Comparison of ENCODE assay signal across 8 cellular contexts in genomic region chr20:34825530-34826362, GRCh38. TPM values are rescaled to one million over a fixed set of nuclear protein-coding genes. Genes with fewer than 3 reads are reported as not detected.
DNase-seq lines count a peak whose midpoint lies in the region; ATAC-seq, FAIRE-seq and TF ChIP-seq lines count a peak whose summit lies in the region.

NCOA6 (minus strand) TSS chr20:34825651; CDS start chr20:34782355, 43,296 bp downstream.

- H3K79me2 ChIP-seq in DND-41 (ENCODE audit: insufficient read depth, low read length) = peaks cover 51% of the 10 kb centered on the region
- H3K79me2 ChIP-seq in MM.1S (ENCODE audit: low read length) = peaks cover 43% of the 10 kb centered on the region

- DNase-seq in DND-41 = peak; percentile 88
- peak; percentile 85 for DNase-seq in H54 (ENCODE audit: insufficient read length, low spot score)
- peak; percentile 79 for DNase-seq in MM.1S
- DNase-seq in SK-MEL-5 (ENCODE audit: low read depth, low spot score) = peak; percentile 83
- peak; percentile 66 to 85 (median 77) for DNase-seq in activated naive CD4-positive, alpha-beta T cell (lab: John Stamatoyannopoulos, UW)
- peak; percentile 52 for DNase-seq in foreskin melanocyte
- peak; percentile 59 for DNase-seq in neuronal stem cell (ENCODE audit: low spot score)

- H3K27ac ChIP-seq in DND-41 (ENCODE audit: low read length) = peak within 1 kb of the TSS; percentile 83
- H3K27ac ChIP-seq in MM.1S (ENCODE audit: low read length) = peak within 1 kb of the TSS; percentile 64; the same call in 1 of the 2 replicates
- peak within 1 kb of the TSS; percentile 73 for H3K27ac ChIP-seq in neuronal stem cell (replicated peaks; ENCODE audit: low read length)
- peak within 1 kb of the TSS; percentile 88 for H3K27ac ChIP-seq in subcutaneous abdominal adipose tissue (ENCODE audit: low read depth, low read length)

- H3K23ac ChIP-seq in neuronal stem cell (ENCODE audit: low read depth, low read length, poor library complexity) = peak within 1 kb of the TSS; percentile 56

- TF ChIP-seq CTCF in DND-41 (IDR thresholded peaks at IDR 0.05; ENCODE audit: borderline replicate concordance, extremely low read depth, low read length, poor library complexity, severe bottlenecking) = no peak
- TF ChIP-seq CTCF in MM.1S (IDR thresholded peaks at IDR 0.05; ENCODE audit: low read length) = no peak

- peaks cover 31% of the 10 kb centered on the region for H4K20me1 ChIP-seq in DND-41 (ENCODE audit: insufficient read depth, low read length)
- peaks cover 12% of the 10 kb centered on the region for H4K20me1 ChIP-seq in MM.1S (ENCODE audit: insufficient read depth, low read length)

- H3K4me1 ChIP-seq in DND-41 (ENCODE audit: insufficient read depth, low read length) (peaks cover 38% of the 10 kb centered on the region), MM.1S (ENCODE audit: low read length) (no peaks in the 10 kb centered on the region), neuronal stem cell (ENCODE audit: control insufficient read depth in 2 of 2, insufficient read depth in 1 of 2, low read depth in 1 of 2, low read length in 2 of 2) (peaks cover 2 to 5% of the 10 kb centered on the region in 2 donors), subcutaneous abdominal adipose tissue (ENCODE audit: control insufficient read depth in 5 of 5, insufficient read depth in 5 of 5, low read length in 5 of 5) (peaks cover 0 to 36% (median 29%) of the 10 kb centered on the region in 5 donors)

- peak within 1 kb of the TSS; percentile 97 for H2AFZ ChIP-seq in DND-41 (ENCODE audit: low read depth, low read length)
- H2AFZ ChIP-seq in MM.1S (ENCODE audit: low read length) = peak within 1 kb of the TSS; percentile 93
- peak within 1 kb of the TSS; percentile 83 for H2AFZ ChIP-seq in neuronal stem cell (ENCODE audit: low read length)

- in situ Hi-C loops in SK-MEL-5 (cut with HindIII; ENCODE audit: low pct_unique_long_range_greater_than_20kb, low sequenced_read_pairs) = no loop called here

- H3K9ac ChIP-seq in DND-41 (ENCODE audit: low read depth, low read length) = peak within 1 kb of the TSS; percentile 88
- peak within 1 kb of the TSS; percentile 85 for H3K9ac ChIP-seq in MM.1S (ENCODE audit: low read length)
- H3K9ac ChIP-seq in neuronal stem cell (ENCODE audit: low read depth, low read length, poor library complexity) = peak within 1 kb of the TSS; percentile 93
- peak within 1 kb of the TSS; percentile 69 to 99 (median 97) for H3K9ac ChIP-seq in subcutaneous abdominal adipose tissue (ENCODE audit: low read length in 5 of 5)

- peak within 1 kb of the TSS; percentile 39 for H2BK15ac ChIP-seq in neuronal stem cell (ENCODE audit: low read length)

- peaks cover 6% of the 10 kb centered on the region; the same call in 1 of the 2 replicates for H3F3A ChIP-seq in MM.1S (ENCODE audit: insufficient read depth, low read length)

- H4K8ac ChIP-seq in neuronal stem cell (ENCODE audit: low read depth, low read length) = no peak within 1 kb of the TSS

- peak within 1 kb of the TSS; percentile 83 for H2BK5ac ChIP-seq in neuronal stem cell (ENCODE audit: low read length)

- ATAC-seq in DND-41 (ENCODE audit: insufficient read depth, low read depth) = peak; percentile 66

- H3K27me3 ChIP-seq in DND-41 (ENCODE audit: insufficient read depth, low read length, poor library complexity) (no peaks in the 10 kb centered on the region), MM.1S (replicated peaks; ENCODE audit: insufficient read depth, low read length) (no peaks in the 10 kb centered on the region), neuronal stem cell (ENCODE audit: control insufficient read depth in 3 of 3, insufficient read depth in 3 of 3, low read depth in 1 of 3, low read length in 3 of 3) (no peaks in the 10 kb centered on the region), subcutaneous abdominal adipose tissue (ENCODE audit: control insufficient read depth in 5 of 5, insufficient read depth in 4 of 5, low read length in 5 of 5) (no peaks in the 10 kb centered on the region)

- FAIRE-seq in H54 (lab: Jason Lieb, UNC) = no peak

- H3K18ac ChIP-seq in neuronal stem cell (ENCODE audit: low read length) = peak within 1 kb of the TSS; percentile 33

- H2BK120ac ChIP-seq in neuronal stem cell (ENCODE audit: low read depth, low read length) = no peak within 1 kb of the TSS

- no peaks in the 10 kb centered on the region for H3K9me2 ChIP-seq in MM.1S (replicated peaks; ENCODE audit: insufficient read depth, low read length)

- peak; percentile 33; the same call in 1 of the 2 replicates for TF ChIP-seq POLR2A in H54 (IDR thresholded peaks at IDR 0.05; ENCODE audit: low read depth, low read length)

- H3K4me2 ChIP-seq in DND-41 (ENCODE audit: insufficient read depth, low read length) (peak within 1 kb of the TSS; percentile 89), MM.1S (ENCODE audit: low read depth, low read length) (peak within 1 kb of the TSS; percentile 84), neuronal stem cell (ENCODE audit: insufficient read depth, low read length, poor library complexity, severe bottlenecking) (peak within 1 kb of the TSS; percentile 67)

- H3K4ac ChIP-seq in neuronal stem cell (ENCODE audit: low read length) = no peak within 1 kb of the TSS

- H3K79me1 ChIP-seq in neuronal stem cell (ENCODE audit: low read depth, low read length) = no peaks in the 10 kb centered on the region

- WGBS in neuronal stem cell (ENCODE audit: extremely low coverage in 2 of 2, insufficient read length in 2 of 2, insufficient replicate concordance in 1 of 2), 2 donors = no CpG with 5 or more reads among the region's 52 CpGs

- H3K4me3 ChIP-seq in DND-41 (ENCODE audit: low read depth in 1 of 2, low read length in 2 of 2) = peak within 1 kb of the TSS; percentile 70 to 85
- peak within 1 kb of the TSS; percentile 97 for H3K4me3 ChIP-seq in MM.1S (ENCODE audit: low read length)
- peak within 1 kb of the TSS; percentile 85 to 97 for H3K4me3 ChIP-seq in neuronal stem cell (ENCODE audit: low read length in 2 of 2)
- peak within 1 kb of the TSS; percentile 98 to 100 (median 99) for H3K4me3 ChIP-seq in subcutaneous abdominal adipose tissue (ENCODE audit: low read depth in 1 of 5, low read length in 5 of 5)

- H2AK5ac ChIP-seq in neuronal stem cell (ENCODE audit: low read depth, low read length) = peak within 1 kb of the TSS; percentile 47

- no peak within 1 kb of the TSS for H4K91ac ChIP-seq in neuronal stem cell (ENCODE audit: low read depth, low read length, poor library complexity)

- no peak within 1 kb of the TSS for H2BK12ac ChIP-seq in neuronal stem cell (ENCODE audit: low read length)

- no peak within 1 kb of the TSS for H3K14ac ChIP-seq in neuronal stem cell (ENCODE audit: low read length)

- peaks cover 3% of the 10 kb centered on the region for H3K36me3 ChIP-seq in DND-41 (ENCODE audit: insufficient read depth, low read length)
- H3K36me3 ChIP-seq in MM.1S (replicated peaks; ENCODE audit: insufficient read depth, low read length) = no peaks in the 10 kb centered on the region
- H3K36me3 ChIP-seq in neuronal stem cell (replicated peaks in 1 of 2; ENCODE audit: control insufficient read depth in 2 of 2, insufficient read depth in 2 of 2, low read length in 2 of 2) = peaks cover 1 to 26% of the 10 kb centered on the region in 2 donors
- no peaks in the 10 kb centered on the region for H3K36me3 ChIP-seq in subcutaneous abdominal adipose tissue (ENCODE audit: control insufficient read depth in 5 of 5, insufficient read depth in 5 of 5, low read length in 5 of 5)

- no peaks in the 10 kb centered on the region for H3K9me3 ChIP-seq in DND-41 (ENCODE audit: insufficient read depth, low read length, severe bottlenecking)
- H3K9me3 ChIP-seq in MM.1S (replicated peaks; ENCODE audit: insufficient read depth, low read length) = no peaks in the 10 kb centered on the region
- peaks cover 0 to 5% of the 10 kb centered on the region in 2 donors for H3K9me3 ChIP-seq in neuronal stem cell (replicated peaks in 1 of 2; ENCODE audit: control insufficient read depth in 2 of 2, insufficient read depth in 1 of 2, low read depth in 1 of 2, low read length in 2 of 2)
- H3K9me3 ChIP-seq in subcutaneous abdominal adipose tissue (ENCODE audit: control insufficient read depth in 5 of 5, low read length in 5 of 5) = no peaks in the 10 kb centered on the region

RNA-seq across cellular contexts. Expression of gene NCOA6, which starts in this region (rescaled TPM):
- 6.1 and 6.5 TPM in 2 replicates for total RNA-seq in SK-MEL-5 (2014; rRNA removed; shearing (Covaris generic))
- polyA plus RNA-seq in SK-MEL-5 (2015; cell fraction: cytosol; rRNA removed) = 22.0 and 35.7 TPM in 2 replicates
- 12.4 and 19.3 TPM in 2 replicates for polyA plus RNA-seq in SK-MEL-5 (2015; cell fraction: nucleus; rRNA removed)
- 34.3 TPM for polyA plus RNA-seq in neuronal stem cell (2013, experiment 1 of 2)
- 34.6 TPM for polyA plus RNA-seq in neuronal stem cell (2013, experiment 2 of 2)

Comparison
In these comparisons a context has a peak if more than half of its experiments do, and no peak if none do; other contexts are left out.
1. Peak in every context shown above with its lines: DNase-seq, ATAC-seq, H3K4me3 ChIP-seq and H3K27ac ChIP-seq.